In genomic region chrX:37854148-37854547, GRCh38 we compare ENCODE assay signal across 20 cellular contexts. TPM values are rescaled to one million over a fixed set of nuclear protein-coding genes. Genes with fewer than 3 reads are reported as not detected.
DNase-seq lines count a peak whose midpoint lies in the region; ATAC-seq, FAIRE-seq and TF ChIP-seq lines count a peak whose summit lies in the region.
"Had no signal": no experiment of that assay in that cellular context is flagged by ENCODE, and none has a peak within 500 bp of the region (broad histone marks: within the 10 kb centered on the region; RNA-seq: fewer than 3 reads in every experiment).

No MANE protein-coding gene starts in this region.

- H3K4me3 ChIP-seq in PC-3 (ENCODE audit: low read length), result no peak overlapping the region
- H3K4me3 ChIP-seq in bronchial epithelial cell (ENCODE audit: low read depth, low read length), result no peak overlapping the region
- H3K4me3 ChIP-seq: GM12878, GM23338, HAP-1 had no signal

- H3K4me2 ChIP-seq in PC-3 (ENCODE audit: low read length), result 0 out of 2 replicates have a peak overlapping the region, but pooled peaks have one; percentile 13
- H3K4me2 ChIP-seq: GM23338 had no signal

- no peak for FAIRE-seq in bronchial epithelial cell (lab: Jason Lieb, UNC)
- FAIRE-seq: GM12878, H54 had no signal

- peaks cover 13% of the 10 kb centered on the region for H3K4me1 ChIP-seq in PC-3 (ENCODE audit: insufficient read depth, low read length)
- H3K4me1 ChIP-seq: HAP-1 had no signal

- H3K36me3 ChIP-seq in PC-3 (ENCODE audit: low read depth, low read length), result no peaks in the 10 kb centered on the region
- H3K36me3 ChIP-seq in bronchial epithelial cell (ENCODE audit: control insufficient read depth, insufficient read depth, low read length), result no peaks in the 10 kb centered on the region
- H3K36me3 ChIP-seq: HAP-1 had no signal

- no peaks in the 10 kb centered on the region for H4K20me1 ChIP-seq in PC-3 (ENCODE audit: low read length)

- CTCF ChIA-PET in PC-3 (lab: Charles Lee), result no interaction called here

- peak; percentile 73 for ATAC-seq in PC-3
- ATAC-seq: GM12878, GM23338 had no signal

- no peaks in the 10 kb centered on the region for H3K9me2 ChIP-seq in PC-3 (replicated peaks; ENCODE audit: low read length)

- H3F3A ChIP-seq in PC-3 (ENCODE audit: low read length, unreplicated experiment), result no peaks in the 10 kb centered on the region

- peak overlapping the region; percentile 54 for H3K27ac ChIP-seq in PC-3 (ENCODE audit: low read length)

- TF ChIP-seq CTCF in PC-3 (conservative IDR thresholded peaks at IDR 0.05; ENCODE audit: low read depth, low read length) (no peak), bronchial epithelial cell (IDR thresholded peaks at IDR 0.05; ENCODE audit: insufficient read depth, low read length, severe bottlenecking) (no peak)

- intact Hi-C loops in PC-3 (cut with micrococcal nuclease), result no loop called here

- H3K79me2 ChIP-seq in PC-3 (ENCODE audit: low read length), result no peaks in the 10 kb centered on the region

- DNase-seq in NCI-H2227 (lab: John Stamatoyannopoulos, UW; ENCODE audit: unreplicated experiment) (peak; percentile 7), NCI-H2227 treated with DMSO at 0.1 percent for 48 hours (lab: John Stamatoyannopoulos, UW) (no peak), HT1080 (ENCODE audit: low read depth) (peak; percentile 26), PC-3 (peak; percentile 64), bronchial epithelial cell (ENCODE audit: low read depth) (peak; percentile 57), MV-4-11 (lab: John Stamatoyannopoulos, UW) (no peak), hepatic stellate cell (ENCODE audit: low spot score) (no peak)
- DNase-seq in effector CD8-positive, alpha-beta T cell (lab: John Stamatoyannopoulos, UW), result no peak
- DNase-seq: C1 segment of cervical spinal cord; Calu3; CD4-positive, alpha-beta memory T cell; COR-L47; DMS79; EL; GDM1; HFFc6 had no signal

- POLR2A ChIA-PET in PC-3 (lab: Charles Lee; ENCODE audit: unreplicated experiment), result no interaction called here

- no TSS peak for BruUV-seq in PC-3 (replicated peaks; lab: Mats Ljungman, UMichigan)

- H3K27me3 ChIP-seq in PC-3 (ENCODE audit: low read length) (no peaks in the 10 kb centered on the region), bronchial epithelial cell (ENCODE audit: control insufficient read depth, insufficient read depth, low read length) (no peaks in the 10 kb centered on the region)

- H2AFZ ChIP-seq in PC-3 (ENCODE audit: low read length), result no peak overlapping the region
- H2AFZ ChIP-seq: GM23338 had no signal

- H3K9ac ChIP-seq in PC-3 (ENCODE audit: low read length), result no peak overlapping the region

- no peaks in the 10 kb centered on the region for H3K9me3 ChIP-seq in PC-3 (ENCODE audit: low read length)
- H3K9me3 ChIP-seq: HAP-1 had no signal

RNA-seq across cellular contexts. Expression of gene DYNLT3, which starts 6.8 kb away (rescaled TPM):
- 18.4 and 20.7 TPM in 2 replicates for total RNA-seq in HT1080 (2014; rRNA removed; shearing (Covaris generic))
- polyA plus RNA-seq in HT1080 (2015; cell fraction: cytosol; rRNA removed), result 25.0 and 27.7 TPM in 2 replicates
- polyA plus RNA-seq in HT1080 (2015; cell fraction: nucleus; rRNA removed), result 10.1 and 11.1 TPM in 2 replicates
- total RNA-seq in PC-3 (2014; rRNA removed) (29.6 and 44.0 TPM in 2 replicates), bronchial epithelial cell (38.7 and 93.2 TPM in 2 replicates)

Comparison
In these comparisons a context has a peak if more than half of its experiments do, and no peak if none do; other contexts are left out.
1. DNase-seq: peak in NCI-H2227 (single experiment), HT1080 (single experiment), PC-3 (single experiment) and bronchial epithelial cell (single experiment); none in NCI-H2227 treated with DMSO at 0.1 percent for 48 hours (single experiment), MV-4-11 (single experiment), effector CD8-positive, alpha-beta T cell (single experiment) and hepatic stellate cell (single experiment).